Comparison of ENCODE assay signal across 1 cellular context in genomic region chr3:185796431-185797107, GRCh38.
TF ChIP-seq lines count a peak whose summit lies in the region.

No MANE protein-coding gene starts in this region.

TF ChIP-seq in HEK293, 187 proteins besides CTCF, POLR2A, EP300 and RAD21 (continued from another document):
- TF ChIP-seq ZEB2 (tag by site-specific recombination; IDR thresholded peaks at IDR 0.05) (peak; percentile 59; the same call in 1 of the 2 replicates), ZNF354C (tag by site-specific recombination; IDR thresholded peaks at IDR 0.05; ENCODE audit: borderline replicate concordance, low read depth) (no peak), GLIS1 (tag by site-specific recombination; IDR thresholded peaks at IDR 0.05) (peak; percentile 63), ZNF362 (tag by site-specific recombination; IDR thresholded peaks at IDR 0.05) (0 out of 2 replicates have a peak, but pooled peaks have one; percentile 60), ZNF366 (tag by site-specific recombination; conservative IDR thresholded peaks at IDR 0.05) (peak; percentile 68), ZNF133 (tag by site-specific recombination; IDR thresholded peaks at IDR 0.05) (no peak), ZXDB (tag by site-specific recombination; IDR thresholded peaks at IDR 0.05) (no peak), ZNF449 (tag by site-specific recombination; IDR thresholded peaks at IDR 0.05) (no peak), HIC1 (tag by site-specific recombination; IDR thresholded peaks at IDR 0.05) (peak; percentile 75), ZNF24 (tag by site-specific recombination; IDR thresholded peaks at IDR 0.05) (no peak), KLF16 (tag by site-specific recombination; IDR thresholded peaks at IDR 0.05) (no peak), ZNF560 (tag by site-specific recombination; IDR thresholded peaks at IDR 0.05; ENCODE audit: borderline replicate concordance) (no peak), OVOL3 (tag by site-specific recombination; IDR thresholded peaks at IDR 0.05) (no peak), ZNF629 (tag by site-specific recombination; IDR thresholded peaks at IDR 0.05) (peak; percentile 38), EGR2 (tag by site-specific recombination; IDR thresholded peaks at IDR 0.05; ENCODE audit: low read depth) (no peak), OSR2 (tag by site-specific recombination; IDR thresholded peaks at IDR 0.05) (peak; percentile 77)
- TF ChIP-seq, protein P1, sequence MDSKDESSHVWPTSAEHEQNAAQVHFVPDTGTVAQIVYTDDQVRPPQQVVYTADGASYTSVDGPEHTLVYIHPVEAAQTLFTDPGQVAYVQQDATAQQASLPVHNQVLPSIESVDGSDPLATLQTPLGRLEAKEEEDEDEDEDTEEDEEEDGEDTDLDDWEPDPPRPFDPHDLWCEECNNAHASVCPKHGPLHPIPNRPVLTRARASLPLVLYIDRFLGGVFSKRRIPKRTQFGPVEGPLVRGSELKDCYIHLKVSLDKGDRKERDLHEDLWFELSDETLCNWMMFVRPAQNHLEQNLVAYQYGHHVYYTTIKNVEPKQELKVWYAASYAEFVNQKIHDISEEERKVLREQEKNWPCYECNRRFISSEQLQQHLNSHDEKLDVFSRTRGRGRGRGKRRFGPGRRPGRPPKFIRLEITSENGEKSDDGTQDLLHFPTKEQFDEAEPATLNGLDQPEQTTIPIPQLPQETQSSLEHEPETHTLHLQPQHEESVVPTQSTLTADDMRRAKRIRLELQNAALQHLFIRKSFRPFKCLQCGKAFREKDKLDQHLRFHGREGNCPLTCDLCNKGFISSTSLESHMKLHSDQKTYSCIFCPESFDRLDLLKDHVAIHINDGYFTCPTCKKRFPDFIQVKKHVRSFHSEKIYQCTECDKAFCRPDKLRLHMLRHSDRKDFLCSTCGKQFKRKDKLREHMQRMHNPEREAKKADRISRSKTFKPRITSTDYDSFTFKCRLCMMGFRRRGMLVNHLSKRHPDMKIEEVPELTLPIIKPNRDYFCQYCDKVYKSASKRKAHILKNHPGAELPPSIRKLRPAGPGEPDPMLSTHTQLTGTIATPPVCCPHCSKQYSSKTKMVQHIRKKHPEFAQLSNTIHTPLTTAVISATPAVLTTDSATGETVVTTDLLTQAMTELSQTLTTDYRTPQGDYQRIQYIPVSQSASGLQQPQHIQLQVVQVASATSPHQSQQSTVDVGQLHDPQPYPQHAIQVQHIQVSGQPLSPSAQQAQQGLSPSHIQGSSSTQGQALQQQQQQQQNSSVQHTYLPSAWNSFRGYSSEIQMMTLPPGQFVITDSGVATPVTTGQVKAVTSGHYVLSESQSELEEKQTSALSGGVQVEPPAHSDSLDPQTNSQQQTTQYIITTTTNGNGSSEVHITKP (tag by site-specific recombination; IDR thresholded peaks at IDR 0.05), result 0 out of 2 replicates have a peak, but pooled peaks have one; percentile 19
- TF ChIP-seq, protein P2, sequence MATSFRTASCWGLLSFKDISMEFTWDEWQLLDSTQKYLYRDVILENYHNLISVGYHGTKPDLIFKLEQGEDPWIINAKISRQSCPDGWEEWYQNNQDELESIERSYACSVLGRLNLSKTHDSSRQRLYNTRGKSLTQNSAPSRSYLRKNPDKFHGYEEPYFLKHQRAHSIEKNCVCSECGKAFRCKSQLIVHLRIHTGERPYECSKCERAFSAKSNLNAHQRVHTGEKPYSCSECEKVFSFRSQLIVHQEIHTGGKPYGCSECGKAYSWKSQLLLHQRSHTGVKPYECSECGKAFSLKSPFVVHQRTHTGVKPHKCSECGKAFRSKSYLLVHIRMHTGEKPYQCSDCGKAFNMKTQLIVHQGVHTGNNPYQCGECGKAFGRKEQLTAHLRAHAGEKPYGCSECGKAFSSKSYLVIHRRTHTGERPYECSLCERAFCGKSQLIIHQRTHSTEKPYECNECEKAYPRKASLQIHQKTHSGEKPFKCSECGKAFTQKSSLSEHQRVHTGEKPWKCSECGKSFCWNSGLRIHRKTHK (tag by site-specific recombination; IDR thresholded peaks at IDR 0.05), result no peak
- TF ChIP-seq, protein P3, sequence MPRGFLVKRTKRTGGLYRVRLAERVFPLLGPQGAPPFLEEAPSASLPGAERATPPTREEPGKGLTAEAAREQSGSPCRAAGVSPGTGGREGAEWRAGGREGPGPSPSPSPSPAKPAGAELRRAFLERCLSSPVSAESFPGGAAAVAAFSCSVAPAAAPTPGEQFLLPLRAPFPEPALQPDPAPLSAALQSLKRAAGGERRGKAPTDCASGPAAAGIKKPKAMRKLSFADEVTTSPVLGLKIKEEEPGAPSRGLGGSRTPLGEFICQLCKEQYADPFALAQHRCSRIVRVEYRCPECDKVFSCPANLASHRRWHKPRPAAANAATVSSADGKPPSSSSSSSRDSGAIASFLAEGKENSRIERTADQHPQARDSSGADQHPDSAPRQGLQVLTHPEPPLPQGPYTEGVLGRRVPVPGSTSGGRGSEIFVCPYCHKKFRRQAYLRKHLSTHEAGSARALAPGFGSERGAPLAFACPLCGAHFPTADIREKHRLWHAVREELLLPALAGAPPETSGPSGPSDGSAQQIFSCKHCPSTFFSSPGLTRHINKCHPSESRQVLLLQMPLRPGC (tag by site-specific recombination; IDR thresholded peaks at IDR 0.05), result 0 out of 2 replicates have a peak, but pooled peaks have one; percentile 17
- TF ChIP-seq, protein P4, sequence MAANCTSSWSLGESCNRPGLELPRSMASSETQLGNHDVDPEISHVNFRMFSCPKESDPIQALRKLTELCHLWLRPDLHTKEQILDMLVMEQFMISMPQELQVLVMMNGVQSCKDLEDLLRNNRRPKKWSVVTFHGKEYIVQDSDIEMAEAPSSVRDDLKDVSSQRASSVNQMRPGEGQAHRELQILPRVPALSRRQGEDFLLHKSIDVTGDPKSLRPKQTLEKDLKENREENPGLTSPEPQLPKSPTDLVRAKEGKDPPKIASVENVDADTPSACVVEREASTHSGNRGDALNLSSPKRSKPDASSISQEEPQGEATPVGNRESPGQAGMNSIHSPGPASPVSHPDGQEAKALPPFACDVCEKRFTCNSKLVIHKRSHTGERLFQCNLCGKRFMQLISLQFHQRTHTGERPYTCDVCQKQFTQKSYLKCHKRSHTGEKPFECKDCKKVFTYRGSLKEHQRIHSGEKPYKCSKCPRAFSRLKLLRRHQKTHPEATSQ (tag by site-specific recombination; IDR thresholded peaks at IDR 0.05), result no peak
